23 cellular contexts compared by ENCODE assay signal in genomic region chr3:13380991-13381390, GRCh38.
"Had no signal": no experiment of that assay in that cellular context is flagged by ENCODE, and none has a peak within 500 bp of the region (broad histone marks: within the 10 kb centered on the region; RNA-seq: fewer than 3 reads in every experiment).

No MANE protein-coding gene starts in this region.

- DNase-seq: activated CD4-positive, alpha-beta memory T cell treated with anti-CD3 and anti-CD28 coated beads for 36 hours; activated CD4-positive, alpha-beta T cell treated with anti-CD3 and anti-CD28 coated beads, Interleukin-2, amount 10 ng/mL, durations not matched to agents 24 days and 14 days; activated CD4-positive, CD25-positive, alpha-beta regulatory T cell treated with anti-CD3 and anti-CD28 coated beads, Interleukin-2, amount 50 U/mL, for 72 hours; activated CD8-positive, alpha-beta memory T cell treated with anti-CD3 and anti-CD28 coated beads, Interleukin-2, amount 50 U/mL, for 48 hours; activated gamma-delta T cell; activated naive CD4-positive, alpha-beta T cell treated with anti-CD3 and anti-CD28 coated beads, Interleukin-2, amount 10 ng/mL, durations not matched to agents 7 days and 5 days; activated naive CD8-positive, alpha-beta T cell treated with anti-CD3 and anti-CD28 coated beads, Interleukin-2, amount 10 ng/mL, durations not matched to agents 7 days and 5 days; brain microvascular endothelial cell; left ventricle myocardium inferior; mesendoderm; retina; stimulated activated CD4-positive, alpha-beta T cell treated with anti-CD3 and anti-CD28 coated beads, Interleukin-1b, Interleukin-23, amount 100 ng/mL, for 48 hours; stimulated activated CD4-positive, alpha-beta T cell treated with anti-CD3 and anti-CD28 coated beads, Interleukin-4, amount 100 ng/mL, for 4 hours; stimulated activated CD8-positive, alpha-beta memory T cell treated with anti-CD3 and anti-CD28 coated beads, Interleukin-4, amount 100 ng/mL, for 48 hours; stimulated activated naive B cell treated with anti-CD40 and anti-IgM and Interleukin-4, amounts not matched to agents 10 μg/mL and 1 μg/mL and 100 μg/mL, for 72 hours; SW 1271; T-helper 2 cell had no signal

- H3K9me3 ChIP-seq: esophagus muscularis mucosa, left ventricle myocardium inferior, tibial nerve had no signal

- H3K27me3 ChIP-seq: brain microvascular endothelial cell, esophagus muscularis mucosa, tibial nerve had no signal

- H3K4me2 ChIP-seq: smooth muscle cell had no signal

- H3K9me3 Mint-ChIP-seq: activated CD4-positive, alpha-beta memory T cell treated with anti-CD3 and anti-CD28 coated beads for 36 hours; activated CD4-positive, alpha-beta T cell treated with anti-CD3 and anti-CD28 coated beads, Interleukin-2, amount 10 ng/mL, durations not matched to agents 24 days and 14 days; activated naive CD4-positive, alpha-beta T cell treated with anti-CD3 and anti-CD28 coated beads, Interleukin-2, amount 10 ng/mL, durations not matched to agents 7 days and 5 days; activated naive CD8-positive, alpha-beta T cell treated with anti-CD3 and anti-CD28 coated beads, Interleukin-2, amount 10 ng/mL, durations not matched to agents 7 days and 5 days; nephron; stimulated activated naive B cell treated with anti-CD40 and anti-IgM and Interleukin-4, amounts not matched to agents 10 μg/mL and 1 μg/mL and 100 μg/mL, for 72 hours had no signal

- H3K27ac ChIP-seq: brain microvascular endothelial cell, left ventricle myocardium inferior, tibial nerve had no signal

- ATAC-seq: sciatic nerve; stimulated activated naive B cell treated with anti-CD40 and anti-IgM and Interleukin-4, amounts not matched to agents 10 μg/mL and 1 μg/mL and 100 μg/mL, for 72 hours had no signal

- H3K4me3 ChIP-seq: esophagus muscularis mucosa, left ventricle myocardium inferior, lung, smooth muscle cell, tibial nerve had no signal

- H3K36me3 ChIP-seq: brain microvascular endothelial cell, left ventricle myocardium inferior had no signal

- H3K4me3 Mint-ChIP-seq: activated CD4-positive, alpha-beta memory T cell treated with anti-CD3 and anti-CD28 coated beads for 36 hours; activated CD4-positive, alpha-beta T cell treated with anti-CD3 and anti-CD28 coated beads, Interleukin-2, amount 10 ng/mL, durations not matched to agents 24 days and 14 days; activated naive CD4-positive, alpha-beta T cell treated with anti-CD3 and anti-CD28 coated beads, Interleukin-2, amount 10 ng/mL, durations not matched to agents 7 days and 5 days; activated naive CD8-positive, alpha-beta T cell treated with anti-CD3 and anti-CD28 coated beads, Interleukin-2, amount 10 ng/mL, durations not matched to agents 7 days and 5 days; nephron; stimulated activated naive B cell treated with anti-CD40 and anti-IgM and Interleukin-4, amounts not matched to agents 10 μg/mL and 1 μg/mL and 100 μg/mL, for 72 hours had no signal

- H3K27me3 Mint-ChIP-seq: activated CD4-positive, alpha-beta memory T cell treated with anti-CD3 and anti-CD28 coated beads for 36 hours; activated CD4-positive, alpha-beta T cell treated with anti-CD3 and anti-CD28 coated beads, Interleukin-2, amount 10 ng/mL, durations not matched to agents 24 days and 14 days; activated naive CD4-positive, alpha-beta T cell treated with anti-CD3 and anti-CD28 coated beads, Interleukin-2, amount 10 ng/mL, durations not matched to agents 7 days and 5 days; activated naive CD8-positive, alpha-beta T cell treated with anti-CD3 and anti-CD28 coated beads, Interleukin-2, amount 10 ng/mL, durations not matched to agents 7 days and 5 days; stimulated activated naive B cell treated with anti-CD40 and anti-IgM and Interleukin-4, amounts not matched to agents 10 μg/mL and 1 μg/mL and 100 μg/mL, for 72 hours had no signal

- H3K27ac Mint-ChIP-seq: activated CD4-positive, alpha-beta T cell treated with anti-CD3 and anti-CD28 coated beads, Interleukin-2, amount 10 ng/mL, durations not matched to agents 24 days and 14 days; nephron had no signal
